In genomic region chr20:51740308-51740707, GRCh38 we compare ENCODE assay signal across 1 cellular context. TPM values are rescaled to one million over a fixed set of nuclear protein-coding genes. Genes with fewer than 3 reads are reported as not detected.
"Had no signal": no experiment of that assay in that cellular context is flagged by ENCODE, and none has a peak within 500 bp of the region (broad histone marks: within the 10 kb centered on the region; RNA-seq: fewer than 3 reads in every experiment).

No MANE protein-coding gene starts in this region.

RNA-seq across cellular contexts. Expression of gene ATP9A, which starts 27.9 kb away (rescaled TPM):
- polyA plus RNA-seq: naive thymus-derived CD8-positive, alpha-beta T cell had no signal
